ENCODE assay signal across 7 cellular contexts in genomic region chr2:3616435-3617197, GRCh38. TPM values are rescaled to one million over a fixed set of nuclear protein-coding genes. Genes with fewer than 3 reads are reported as not detected.
"Had no signal": no experiment of that assay in that cellular context is flagged by ENCODE, and none has a peak within 500 bp of the region (broad histone marks: within the 10 kb centered on the region; RNA-seq: fewer than 3 reads in every experiment).

No MANE protein-coding gene starts in this region.

RNA-seq across cellular contexts. Expression of gene COLEC11, which starts 21.7 kb away (rescaled TPM):
- total RNA-seq: SJSA1 had no signal

RNA-seq across cellular contexts. Expression of gene ALLC, which starts 41.4 kb away (rescaled TPM):
- total RNA-seq: HT1080, NCI-H460, PC-9, Peyer's patch, Right ventricle myocardium superior, RPMI7951, SJSA1 had no signal
